In genomic region chr14:85528080-85528881, GRCh38 we compare ENCODE assay signal across 8 cellular contexts. TPM values are rescaled to one million over a fixed set of nuclear protein-coding genes. Genes with fewer than 3 reads are reported as not detected.
DNase-seq lines count a peak whose midpoint lies in the region; ATAC-seq and TF ChIP-seq lines count a peak whose summit lies in the region.

No MANE protein-coding gene starts in this region.

- H3K36me3 ChIP-seq in SK-N-MC (ENCODE audit: insufficient read depth, low read length), result no peaks in the 10 kb centered on the region
- no peaks in the 10 kb centered on the region for H3K36me3 ChIP-seq in ovary

- in situ Hi-C loops in KBM-7 (cut with MboI; ENCODE audit: low pct_unique_long_range_greater_than_20kb, low sequenced_read_pairs), result no loop called here

- H3K27ac ChIP-seq in SK-N-MC (peak overlapping the region; percentile 96), ovary (peak overlapping the region in 1 of 2 donors; percentile 90)

- TF ChIP-seq POLR2A in ovary (IDR thresholded peaks at IDR 0.05), result no peak

- peak in 2 of 3 donors; percentile 33 to 47 for TF ChIP-seq CTCF in ovary (IDR thresholded peaks at IDR 0.05)

- DNase-seq in HS-27A (ENCODE audit: low read depth) (peak; percentile 77), SK-N-MC (ENCODE audit: low read depth, low spot score) (no peak), glomerular endothelial cell (ENCODE audit: extremely low read depth, low read depth, low spot score) (peak; percentile 91), ovary (peak; percentile 31 to 57 (median 43)), SW480 (ENCODE audit: low spot score) (no peak), activated T-cell treated with anti-CD3 and anti-CD28 coated beads for 4 hours (no peak), KBM-7 (no peak)

- peak overlapping the region; percentile 95 for H3K4me3 ChIP-seq in SK-N-MC
- peak overlapping the region; percentile 70 for H3K4me3 ChIP-seq in ovary

- 13 to 16% (median 13%) methylated on average over 7 of the region's 7 CpGs for WGBS in ovary, 3 donors

- no peak for ATAC-seq in GM18868 (IDR thresholded peaks at IDR 0.05; ENCODE audit: unreplicated experiment)

- intact Hi-C loops in ovary (cut with DNase I), result no loop called here

- no peaks in the 10 kb centered on the region for H3K4me1 ChIP-seq in ovary (ENCODE audit: insufficient read depth)

- no peak for TF ChIP-seq EP300 in ovary (IDR thresholded peaks at IDR 0.05)

- no peaks in the 10 kb centered on the region for H3K27me3 ChIP-seq in ovary

- H3K9ac ChIP-seq in SK-N-MC (ENCODE audit: insufficient read length), result peak overlapping the region; percentile 90

- H3K9me3 ChIP-seq in SK-N-MC (ENCODE audit: low read depth, low read length), result no peaks in the 10 kb centered on the region
- no peaks in the 10 kb centered on the region for H3K9me3 ChIP-seq in ovary

RNA-seq across cellular contexts. Expression of gene FLRT2, which starts 1.7 kb away (rescaled TPM):
- total RNA-seq in glomerular endothelial cell, result 80.6 and 153 TPM in 2 replicates
- 100 to 1,000 TPM in 1 of 7 donors, 10 to 100 TPM in 6; 27.0 to 166 (median 55.5) TPM for total RNA-seq in ovary
- polyA plus RNA-seq in ovary, result 10 to 100 TPM; 36.6 to 80.5 TPM

Comparison
In these comparisons a context has a peak if more than half of its experiments do, and no peak if none do; other contexts are left out.
1. DNase-seq: peak in HS-27A (single experiment), glomerular endothelial cell (single experiment) and ovary (5 of 5); none in SK-N-MC (single experiment), SW480 (single experiment), activated T-cell treated with anti-CD3 and anti-CD28 coated beads for 4 hours (single experiment) and KBM-7 (single experiment).